In genomic region chr3:115761126-115761525, GRCh38 we compare ENCODE assay signal across 5 cellular contexts.
DNase-seq lines count a peak whose midpoint lies in the region; ATAC-seq, FAIRE-seq and TF ChIP-seq lines count a peak whose summit lies in the region.
"Not testable (repeated sequence)": the region's sequence is repeated elsewhere in the genome, so short reads cannot be mapped to it uniquely, and the experiment has no call there.

No MANE protein-coding gene starts in this region.

- H3K27me3 ChIP-seq in endodermal cell (ENCODE audit: control insufficient read depth, insufficient read depth, low read length, poor library complexity, severe bottlenecking); cardiac muscle cell: not testable (repeated sequence)

- not testable (repeated sequence) for H3K36me3 ChIP-seq in endodermal cell (ENCODE audit: control insufficient read depth, insufficient read depth, low read length); cardiac muscle cell

- FAIRE-seq in D721Med (lab: Jason Lieb, UNC) = peak; percentile 84

- not testable (repeated sequence) for H3K9me3 ChIP-seq in endodermal cell (ENCODE audit: control insufficient read depth, low read length); cardiac muscle cell (ENCODE audit: low read depth)

- H3K4me1 ChIP-seq in endodermal cell (ENCODE audit: control insufficient read depth, insufficient read depth, low read length) = peaks cover 12% of the 10 kb centered on the region
- peaks cover 38% of the 10 kb centered on the region for H3K4me1 ChIP-seq in cardiac muscle cell (ENCODE audit: low read depth)

- not testable (repeated sequence) for H3K27me3 Mint-ChIP-seq in endodermal cell (ENCODE audit: insufficient read depth); nephron (ENCODE audit: low read depth)

- H3K36me3 Mint-ChIP-seq in endodermal cell (ENCODE audit: low read depth); nephron (ENCODE audit: low read depth): not testable (repeated sequence)

- intact Hi-C loops in left ventricle myocardium superior (cut with micrococcal nuclease) = not testable (repeated sequence)

- not testable (repeated sequence) for DNase-seq in D721Med (ENCODE audit: insufficient read length, low spot score); endodermal cell; cardiac muscle cell (ENCODE audit: low read depth in 1 of 2, low spot score in 1 of 2); left ventricle myocardium superior

- H3K9me3 Mint-ChIP-seq in endodermal cell, nephron: not testable (repeated sequence)

- not testable (repeated sequence) for H3K4me3 ChIP-seq in endodermal cell (ENCODE audit: low read length); cardiac muscle cell

- ATAC-seq in left ventricle myocardium superior = peak; percentile 64

- TF ChIP-seq CTCF in D721Med (IDR thresholded peaks at IDR 0.05; ENCODE audit: insufficient read depth, missing control alignments); endodermal cell (conservative IDR thresholded peaks at IDR 0.05); cardiac muscle cell (IDR thresholded peaks at IDR 0.05; ENCODE audit: low read depth, low read length); nephron (IDR thresholded peaks at IDR 0.05; ENCODE audit: unreplicated experiment in 3 of 3): not testable (repeated sequence)

- H3K27ac Mint-ChIP-seq in endodermal cell (peak overlapping the region; percentile 45), nephron (peak overlapping the region; percentile 29 to 58 (median 49))

- H3K4me1 Mint-ChIP-seq in endodermal cell (peaks cover 25% of the 10 kb centered on the region), nephron (peaks cover 20% of the 10 kb centered on the region)

- not testable (repeated sequence) for H3K27ac ChIP-seq in endodermal cell (ENCODE audit: low read depth, low read length)
- peak overlapping the region; percentile 85 for H3K27ac ChIP-seq in cardiac muscle cell

- not testable (repeated sequence) for H3K4me3 Mint-ChIP-seq in endodermal cell, nephron

- 74 to 83% methylated on average over 1 to 4 of the region's 4 CpGs for whole genome bisulfite sequencing in endodermal cell (ENCODE audit: insufficient coverage in 1 of 2, insufficient read length in 1 of 2), 2 experiments

- H3K9ac ChIP-seq in endodermal cell (ENCODE audit: extremely low read depth, low read length, poor library complexity, severe bottlenecking) = not testable (repeated sequence)
